Comparison of ENCODE assay signal across 15 cellular contexts in the genomic region with DNA sequence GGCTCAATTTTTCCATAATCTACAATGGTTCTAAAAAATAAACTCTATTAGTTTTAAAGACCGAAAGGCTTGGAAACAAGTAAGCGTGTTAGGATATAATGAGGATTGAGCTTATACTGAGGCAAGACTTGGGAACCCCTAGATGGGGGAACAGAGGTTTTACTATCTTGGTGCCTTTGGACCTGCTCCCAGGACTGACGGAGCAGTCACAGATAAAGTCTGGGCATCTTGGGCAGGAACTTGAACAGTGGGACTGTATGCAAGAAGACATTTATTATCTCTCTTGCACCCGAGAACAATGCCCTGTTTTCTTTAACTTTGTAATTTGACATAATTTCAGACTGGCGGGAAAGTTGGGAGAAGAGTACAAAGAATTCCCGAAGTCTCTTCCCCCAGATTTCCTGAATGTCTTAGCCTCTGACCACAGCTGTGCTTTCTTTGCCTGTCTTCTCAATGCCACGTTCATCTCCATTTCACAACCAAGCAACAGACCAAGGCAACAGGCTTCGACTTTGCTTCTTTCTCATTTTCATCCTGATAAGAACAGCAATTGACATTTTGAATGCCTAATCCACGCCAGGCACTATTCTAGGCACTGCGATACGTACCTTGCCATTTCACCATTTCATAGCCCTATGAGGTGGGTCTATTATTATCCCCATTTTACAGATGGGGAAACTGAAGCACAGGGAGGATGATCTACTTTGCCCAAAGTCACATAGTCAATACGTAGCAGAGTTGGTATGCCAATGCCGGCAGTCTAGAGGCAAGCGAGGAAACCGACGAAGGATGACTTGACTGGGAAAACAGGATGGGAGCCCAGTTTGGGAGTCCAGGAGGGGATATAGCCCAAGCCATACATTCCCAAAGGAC. TPM values are rescaled to one million over a fixed set of nuclear protein-coding genes. Genes with fewer than 3 reads are reported as not detected.
DNase-seq lines count a peak whose midpoint lies in the region; ATAC-seq and TF ChIP-seq lines count a peak whose summit lies in the region.
"Had no signal": no experiment of that assay in that cellular context is flagged by ENCODE, and none has a peak within 500 bp of the region (broad histone marks: within the 10 kb centered on the region; RNA-seq: fewer than 3 reads in every experiment).

No MANE protein-coding gene starts in this region.

- H3K4me3 Mint-ChIP-seq in natural killer cell: peak overlapping the region; percentile 7
- no peak overlapping the region for H3K4me3 Mint-ChIP-seq in natural killer cell treated with Interleukin-12 subunit alpha and Interleukin-12 subunit beta and Interleukin-15 and Interleukin-18, amount 100 ng/mL, for 72 hours
- H3K4me3 Mint-ChIP-seq in endodermal cell: no peak overlapping the region
- no peak overlapping the region for H3K4me3 Mint-ChIP-seq in nephron progenitor cell

- H3K36me3 ChIP-seq in endodermal cell (ENCODE audit: control insufficient read depth, insufficient read depth, low read length) (no peaks in the 10 kb centered on the region), tibial artery (no peaks in the 10 kb centered on the region)

- H3K9me3 Mint-ChIP-seq in natural killer cell: peaks cover 3 to 7% of the 10 kb centered on the region in 2 donors
- peaks cover 9% of the 10 kb centered on the region for H3K9me3 Mint-ChIP-seq in natural killer cell treated with Interleukin-12 subunit alpha and Interleukin-12 subunit beta and Interleukin-15 and Interleukin-18, amount 100 ng/mL, for 72 hours
- no peaks in the 10 kb centered on the region for H3K9me3 Mint-ChIP-seq in endodermal cell
- peaks cover 18% of the 10 kb centered on the region for H3K9me3 Mint-ChIP-seq in nephron progenitor cell

- H3K27me3 Mint-ChIP-seq in natural killer cell (ENCODE audit: low read depth in 2 of 2): no peaks in the 10 kb centered on the region
- peaks cover 0 to 2% of the 10 kb centered on the region in 2 donors for H3K27me3 Mint-ChIP-seq in natural killer cell treated with Interleukin-12 subunit alpha and Interleukin-12 subunit beta and Interleukin-15 and Interleukin-18, amount 100 ng/mL, for 72 hours
- H3K27me3 Mint-ChIP-seq in endodermal cell (ENCODE audit: insufficient read depth): peaks cover 14% of the 10 kb centered on the region
- H3K27me3 Mint-ChIP-seq in nephron progenitor cell (ENCODE audit: low read depth, poor library complexity): peaks cover 8% of the 10 kb centered on the region

- intact Hi-C loops in natural killer cell (cut with micrococcal nuclease) (no loop called here), tibial artery (cut with DNase I; ENCODE audit: low total_unique reads) (loop anchor here (5.0 kb wide), 1 partner anchor 1551 kb away; a partner anchor contains a TSS)

- H3K4me1 ChIP-seq in endodermal cell (ENCODE audit: control insufficient read depth, insufficient read depth, low read length) (no peaks in the 10 kb centered on the region), tibial artery (peaks cover 0 to 19% (median 13%) of the 10 kb centered on the region in 4 donors)

- 85 to 94% methylated on average over 13 to 16 of the region's 16 CpGs for WGBS in endodermal cell (ENCODE audit: insufficient coverage in 1 of 2, insufficient read length in 1 of 2), 2 experiments

- H3K9me3 ChIP-seq in endodermal cell (ENCODE audit: control insufficient read depth, low read length): no peaks in the 10 kb centered on the region
- no peaks in the 10 kb centered on the region for H3K9me3 ChIP-seq in tibial artery

- no peak overlapping the region for H3K9ac ChIP-seq in endodermal cell (ENCODE audit: extremely low read depth, low read length, poor library complexity, severe bottlenecking)

- DNase-seq in natural killer cell (no peak), endodermal cell (peak; percentile 36), nephron progenitor cell (no peak), tibial artery (peak; percentile 5 to 44), ureter (ENCODE audit: low spot score) (no peak), DMS 273 treated with DMSO at 0.1 percent for 48 hours (lab: John Stamatoyannopoulos, UW) (no peak)
- no peak for DNase-seq in natural killer cell treated with Interleukin-12 subunit alpha and Interleukin-12 subunit beta and Interleukin-15 and Interleukin-18, amount 100 ng/mL, for 72 hours (ENCODE audit: low spot score)
- no peak for DNase-seq in stimulated activated CD4-positive, alpha-beta T cell treated with anti-CD3 and anti-CD28 coated beads, Interleukin-1b, Interleukin-23, amount 100 ng/mL, for 48 hours
- DNase-seq: COR-L47, NCI-H1048, NCI-H1436 treated with DMSO at 0.1 percent for 48 hours, NCI-H2029 treated with DMSO at 0.1 percent for 48 hours, NCI-H748 treated with DMSO at 0.1 percent for 48 hours, RPMI8226 had no signal

- H3K27me3 ChIP-seq in endodermal cell (ENCODE audit: control insufficient read depth, insufficient read depth, low read length, poor library complexity, severe bottlenecking): no peaks in the 10 kb centered on the region
- H3K27me3 ChIP-seq in tibial artery: no peaks in the 10 kb centered on the region

- no peaks in the 10 kb centered on the region for H3K36me3 Mint-ChIP-seq in natural killer cell
- peaks cover 3% of the 10 kb centered on the region for H3K36me3 Mint-ChIP-seq in natural killer cell treated with Interleukin-12 subunit alpha and Interleukin-12 subunit beta and Interleukin-15 and Interleukin-18, amount 100 ng/mL, for 72 hours
- no peaks in the 10 kb centered on the region for H3K36me3 Mint-ChIP-seq in endodermal cell (ENCODE audit: low read depth)
- no peaks in the 10 kb centered on the region for H3K36me3 Mint-ChIP-seq in nephron progenitor cell (ENCODE audit: low read depth)

- no peak overlapping the region for H3K27ac ChIP-seq in endodermal cell (ENCODE audit: low read depth, low read length)
- H3K27ac ChIP-seq in tibial artery: no peak overlapping the region
- H3K27ac ChIP-seq: C4-2B had no signal

- H3K27ac Mint-ChIP-seq in natural killer cell (no peak overlapping the region), endodermal cell (no peak overlapping the region), nephron progenitor cell (peak overlapping the region; percentile 57)
- peak overlapping the region in 1 of 2 donors; percentile 9 for H3K27ac Mint-ChIP-seq in natural killer cell treated with Interleukin-12 subunit alpha and Interleukin-12 subunit beta and Interleukin-15 and Interleukin-18, amount 100 ng/mL, for 72 hours

- H3K4me3 ChIP-seq in endodermal cell (ENCODE audit: low read length) (no peak overlapping the region), tibial artery (no peak overlapping the region)

- no peak for ATAC-seq in natural killer cell
- ATAC-seq in natural killer cell treated with Interleukin-12 subunit alpha and Interleukin-12 subunit beta and Interleukin-15 and Interleukin-18, amount 100 ng/mL, for 72 hours: no peak

- no peak for TF ChIP-seq CTCF in natural killer cell (IDR thresholded peaks at IDR 0.05)
- TF ChIP-seq CTCF in endodermal cell (conservative IDR thresholded peaks at IDR 0.05): no peak
- no peak for TF ChIP-seq CTCF in nephron progenitor cell (IDR thresholded peaks at IDR 0.05)
- no peak for TF ChIP-seq CTCF in tibial artery (IDR thresholded peaks at IDR 0.05)

- peaks cover 17 to 25% of the 10 kb centered on the region in 2 donors for H3K4me1 Mint-ChIP-seq in natural killer cell
- H3K4me1 Mint-ChIP-seq in natural killer cell treated with Interleukin-12 subunit alpha and Interleukin-12 subunit beta and Interleukin-15 and Interleukin-18, amount 100 ng/mL, for 72 hours (ENCODE audit: low read depth in 2 of 2): peaks cover 24 to 28% of the 10 kb centered on the region in 2 donors
- peaks cover 11% of the 10 kb centered on the region for H3K4me1 Mint-ChIP-seq in endodermal cell
- H3K4me1 Mint-ChIP-seq in nephron progenitor cell: peaks cover 36% of the 10 kb centered on the region

RNA-seq across cellular contexts. Expression of a gene that starts 3.0 kb away (rescaled TPM):
- total RNA-seq in natural killer cell: 10 to 100 TPM; 70.2 to 87.2 (median 86.0) TPM
- 100 to 1,000 TPM; 213 to 224 TPM for total RNA-seq in natural killer cell treated with Interleukin-12 subunit alpha and Interleukin-12 subunit beta and Interleukin-15 and Interleukin-18, amount 100 ng/mL, for 72 hours
- total RNA-seq in endodermal cell: 10 to 100 TPM; 30.6 to 31.6 TPM
- polyA plus RNA-seq in endodermal cell (2013, experiment 1 of 2): 8.0 TPM
- 7.6 TPM for polyA plus RNA-seq in endodermal cell (2013, experiment 2 of 2)
- 135 TPM for total RNA-seq in ureter

RNA-seq across cellular contexts. Expression of a gene that starts 42.2 kb away (rescaled TPM):
- total RNA-seq in natural killer cell (10 to 100 TPM; 29.4 to 42.7 (median 37.7) TPM), endodermal cell (10 to 100 TPM; 22.3 to 22.4 TPM), ureter (66.1 TPM)
- total RNA-seq in natural killer cell treated with Interleukin-12 subunit alpha and Interleukin-12 subunit beta and Interleukin-15 and Interleukin-18, amount 100 ng/mL, for 72 hours: 10 to 100 TPM; 37.7 to 50.4 TPM
- polyA plus RNA-seq in endodermal cell (2013, experiment 1 of 2): 51.9 TPM
- polyA plus RNA-seq in endodermal cell (2013, experiment 2 of 2): 43.8 TPM

Comparison
In these comparisons a context has a peak if more than half of its experiments do, and no peak if none do; other contexts are left out.
1. DNase-seq: peak in endodermal cell (single experiment) and tibial artery (2 of 2); none in natural killer cell (single experiment), natural killer cell treated with Interleukin-12 subunit alpha and Interleukin-12 subunit beta and Interleukin-15 and Interleukin-18, amount 100 ng/mL, for 72 hours (single experiment), nephron progenitor cell (single experiment), ureter (single experiment), DMS 273 treated with DMSO at 0.1 percent for 48 hours (single experiment) and stimulated activated CD4-positive, alpha-beta T cell treated with anti-CD3 and anti-CD28 coated beads, Interleukin-1b, Interleukin-23, amount 100 ng/mL, for 48 hours (single experiment).